1 cellular context compared by ENCODE assay signal in genomic region chr5:6632931-6633468, GRCh38.
TF ChIP-seq lines count a peak whose summit lies in the region.

Gene NSUN2, minus strand, starts transcription at chr5:6633044. Its CDS starts 65 bp downstream, at chr5:6632979.
Gene SRD5A1, plus strand, starts transcription at chr5:6633440. Its CDS starts 137 bp downstream, at chr5:6633577.

TF ChIP-seq in GM12878, 131 proteins besides CTCF, POLR2A, EP300 and RAD21 (continued from another document and continues in another):
- TF ChIP-seq SUPT20H (IDR thresholded peaks at IDR 0.05; ENCODE audit: borderline replicate concordance, control insufficient read depth, low read depth, low read length) (no peak), MEF2B (IDR thresholded peaks at IDR 0.05; ENCODE audit: partially characterized antibody, poor library complexity, severe bottlenecking) (peak; percentile 20), MLLT1 (IDR thresholded peaks at IDR 0.05) (no peak), LARP7 (IDR thresholded peaks at IDR 0.05) (0 out of 2 replicates have a peak, but pooled peaks have one; percentile 70), RB1 (IDR thresholded peaks at IDR 0.05; ENCODE audit: borderline replicate concordance) (peak; percentile 73; the same call in 1 of the 2 replicates), CEBPZ (IDR thresholded peaks at IDR 0.05; ENCODE audit: low read depth, low read length) (no peak), SKIL (IDR thresholded peaks at IDR 0.05; ENCODE audit: low read depth, poor library complexity, severe bottlenecking) (no peak), MEF2A (IDR thresholded peaks at IDR 0.05; ENCODE audit: insufficient read depth, low read depth, low read length) (no peak), FOXK2 (IDR thresholded peaks at IDR 0.05) (no peak), REST (IDR thresholded peaks at IDR 0.05; ENCODE audit: low read depth, low read length) (no peak), E4F1 (IDR thresholded peaks at IDR 0.05; ENCODE audit: borderline replicate concordance, partially characterized antibody) (peak; percentile 59), USF2 (IDR thresholded peaks at IDR 0.05; ENCODE audit: borderline replicate concordance, low read depth, low read length) (peak; percentile 84), CBX3 (IDR thresholded peaks at IDR 0.05; ENCODE audit: borderline replicate concordance, low read depth) (no peak), EGR1 (IDR thresholded peaks at IDR 0.05; ENCODE audit: borderline replicate concordance in 1 of 2, low read depth in 2 of 2, low read length in 2 of 2) (peak in 1 of 2 experiments; percentile 70; a peak in 1 of 3 replicates), CUX1 (IDR thresholded peaks at IDR 0.05; ENCODE audit: insufficient replicate concordance, low read depth, low read length) (no peak), MTA2 (IDR thresholded peaks at IDR 0.05; ENCODE audit: low read depth) (no peak), HCFC1 (IDR thresholded peaks at IDR 0.05; ENCODE audit: low read length) (peak; percentile 60), SMC3 (IDR thresholded peaks at IDR 0.05; ENCODE audit: borderline replicate concordance, low read length) (no peak), CHD4 (IDR thresholded peaks at IDR 0.05) (no peak), PML (IDR thresholded peaks at IDR 0.05; ENCODE audit: low read length) (peak; percentile 76), ATF7 (IDR thresholded peaks at IDR 0.05; ENCODE audit: low read depth) (no peak), ZBTB4 (CRISPR knock-in tag; IDR thresholded peaks at IDR 0.05) (no peak), ATF3 (IDR thresholded peaks at IDR 0.05; ENCODE audit: borderline replicate concordance, extremely low read depth, low read depth, low read length) (peak; percentile 76; the same call in 1 of the 2 replicates), SREBF2 (IDR thresholded peaks at IDR 0.05; ENCODE audit: low read length) (no peak), SREBF1 (IDR thresholded peaks at IDR 0.05; ENCODE audit: low read length) (no peak), POLR2AphosphoS2 (IDR thresholded peaks at IDR 0.05; ENCODE audit: low read depth, low read length) (peak; percentile 41; the same call in 1 of the 2 replicates), NBN (IDR thresholded peaks at IDR 0.05) (peak; percentile 73), CEBPB (IDR thresholded peaks at IDR 0.05; ENCODE audit: borderline replicate concordance in 1 of 2, low read depth in 2 of 2, low read length in 2 of 2) (no peak), SIN3A (IDR thresholded peaks at IDR 0.05; ENCODE audit: low read depth, low read length) (peak; percentile 86), BRCA1 (IDR thresholded peaks at IDR 0.05; ENCODE audit: low read depth, low read length) (no peak)
